Comparison of ENCODE assay signal across 15 cellular contexts in the genomic region with DNA sequence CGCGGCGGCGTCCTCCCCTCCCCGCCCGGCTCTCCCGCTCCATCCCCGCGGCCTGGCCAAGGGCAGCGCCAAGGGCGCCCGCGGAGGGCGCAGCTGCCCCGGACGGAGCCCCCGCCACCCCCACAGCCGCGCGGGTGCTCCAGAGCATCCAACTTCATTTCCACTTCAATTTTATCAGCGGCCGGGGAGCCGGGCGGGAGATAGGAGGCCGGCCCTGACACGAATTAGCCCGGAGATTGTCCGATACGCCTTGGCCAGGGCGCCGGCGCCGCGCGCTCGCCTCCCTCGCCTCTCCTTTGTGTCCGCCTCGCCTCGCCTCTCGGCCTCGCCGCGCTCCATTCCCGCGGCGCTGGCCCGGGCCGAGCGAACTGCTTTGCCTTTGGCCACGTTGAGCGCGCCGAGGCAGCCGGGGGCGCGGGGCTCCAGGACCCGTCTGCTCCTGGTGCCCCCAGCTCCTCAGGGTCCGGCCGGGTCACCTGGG.
DNase-seq lines count a peak whose midpoint lies in the region; ATAC-seq and TF ChIP-seq lines count a peak whose summit lies in the region.
"Had no signal": no experiment of that assay in that cellular context is flagged by ENCODE, and none has a peak within 500 bp of the region (broad histone marks: within the 10 kb centered on the region; RNA-seq: fewer than 3 reads in every experiment).

No MANE protein-coding gene starts in this region.

- H2AK5ac ChIP-seq in neuronal stem cell (ENCODE audit: low read depth, low read length): peak overlapping the region; percentile 20

- WGBS in neuronal stem cell (ENCODE audit: extremely low coverage in 2 of 2, insufficient read length in 2 of 2, insufficient replicate concordance in 1 of 2), 2 donors: no CpG with 5 or more reads among the region's 60 CpGs

- H3K27me3 ChIP-seq in neuronal stem cell (ENCODE audit: control insufficient read depth in 3 of 3, insufficient read depth in 3 of 3, low read depth in 1 of 3, low read length in 3 of 3): peaks cover 7 to 69% (median 27%) of the 10 kb centered on the region in 3 experiments
- H3K27me3 ChIP-seq in uterus: peaks cover 0 to 13% of the 10 kb centered on the region in 2 donors

- peak overlapping the region; percentile 86 for H3K18ac ChIP-seq in neuronal stem cell (ENCODE audit: low read length)

- no peak overlapping the region for H2BK120ac ChIP-seq in neuronal stem cell (ENCODE audit: low read depth, low read length)

- H3K27ac ChIP-seq in neuronal stem cell (replicated peaks; ENCODE audit: low read length) (no peak overlapping the region), uterus (no peak overlapping the region)
- H3K27ac ChIP-seq: HL-60, lower lobe of right lung, SJCRH30 had no signal

- H3K79me1 ChIP-seq in neuronal stem cell (ENCODE audit: low read depth, low read length): no peaks in the 10 kb centered on the region

- no peaks in the 10 kb centered on the region for H3K36me3 ChIP-seq in neuronal stem cell (replicated peaks in 1 of 2; ENCODE audit: control insufficient read depth in 2 of 2, insufficient read depth in 2 of 2, low read length in 2 of 2)
- H3K36me3 ChIP-seq in uterus: no peaks in the 10 kb centered on the region
- H3K36me3 ChIP-seq: lower lobe of right lung, SJCRH30 had no signal

- DNase-seq in NCI-H1092 treated with DMSO at 0.1 percent for 48 hours (lab: John Stamatoyannopoulos, UW) (peak; percentile 53), NCI-H1092 (lab: John Stamatoyannopoulos, UW) (no peak), NCI-H510A treated with DMSO at 0.1 percent for 48 hours (lab: John Stamatoyannopoulos, UW) (peak; percentile 23), epithelial cell of proximal tubule (ENCODE audit: low read depth) (no peak), neuronal stem cell (ENCODE audit: low spot score) (peak; percentile 54), uterus (no peak)
- DNase-seq: activated CD4-positive, alpha-beta memory T cell treated with anti-CD3 and anti-CD28 coated beads, Interleukin-2, amount 10 ng/mL, durations not matched to agents 7 days and 5 days; GDM1; lower lobe of right lung; NCI-H2029; SJCRH30; small intestine had no signal

- no peak for TF ChIP-seq POLR2A in uterus (IDR thresholded peaks at IDR 0.05)

- intact Hi-C loops in uterus (cut with DNase I; ENCODE audit: low total_unique reads): no loop called here

- H4K91ac ChIP-seq in neuronal stem cell (ENCODE audit: low read depth, low read length, poor library complexity): peak overlapping the region; percentile 68

- no peak for TF ChIP-seq CTCF in epithelial cell of proximal tubule (conservative IDR thresholded peaks at IDR 0.05; ENCODE audit: low read depth, low read length)
- no peak for TF ChIP-seq CTCF in uterus (IDR thresholded peaks at IDR 0.05)

- H3K4me3 ChIP-seq in epithelial cell of proximal tubule (ENCODE audit: low read depth, low read length): peak overlapping the region; percentile 28
- H3K4me3 ChIP-seq in neuronal stem cell (ENCODE audit: low read length in 2 of 2): peak overlapping the region; percentile 32 to 76
- H3K4me3 ChIP-seq in uterus: no peak overlapping the region
- H3K4me3 ChIP-seq: lower lobe of right lung, SJCRH30 had no signal

- H3K4ac ChIP-seq in neuronal stem cell (ENCODE audit: low read length): no peak overlapping the region

- peak overlapping the region; percentile 86 for H3K4me2 ChIP-seq in neuronal stem cell (ENCODE audit: insufficient read depth, low read length, poor library complexity, severe bottlenecking)

- H3K4me1 ChIP-seq in neuronal stem cell (ENCODE audit: control insufficient read depth in 2 of 2, insufficient read depth in 1 of 2, low read depth in 1 of 2, low read length in 2 of 2): peaks cover 7 to 15% of the 10 kb centered on the region in 2 donors
- peaks cover 0 to 6% of the 10 kb centered on the region in 2 donors for H3K4me1 ChIP-seq in uterus
- H3K4me1 ChIP-seq: lower lobe of right lung, SJCRH30 had no signal

- H2AFZ ChIP-seq in neuronal stem cell (ENCODE audit: low read length): peak overlapping the region; percentile 98

- H3K9me3 ChIP-seq in neuronal stem cell (replicated peaks in 1 of 2; ENCODE audit: control insufficient read depth in 2 of 2, insufficient read depth in 1 of 2, low read depth in 1 of 2, low read length in 2 of 2) (no peaks in the 10 kb centered on the region), uterus (no peaks in the 10 kb centered on the region)
- H3K9me3 ChIP-seq: lower lobe of right lung, SJCRH30 had no signal

- no peak overlapping the region for H2BK5ac ChIP-seq in neuronal stem cell (ENCODE audit: low read length)

- no peak overlapping the region for H3K14ac ChIP-seq in neuronal stem cell (ENCODE audit: low read length)

- no peak overlapping the region for H2BK12ac ChIP-seq in neuronal stem cell (ENCODE audit: low read length)

- H3K23ac ChIP-seq in neuronal stem cell (ENCODE audit: low read depth, low read length, poor library complexity): peak overlapping the region; percentile 0

- no peak for ATAC-seq in HG02970 (IDR thresholded peaks at IDR 0.05; ENCODE audit: low FRiP score, unreplicated experiment)
- no peak for ATAC-seq in HG02642 (IDR thresholded peaks at IDR 0.05; ENCODE audit: poor library complexity, unreplicated experiment)
- ATAC-seq: lower lobe of right lung had no signal

- H2BK15ac ChIP-seq in neuronal stem cell (ENCODE audit: low read length): peak overlapping the region; percentile 90

- H4K8ac ChIP-seq in neuronal stem cell (ENCODE audit: low read depth, low read length): no peak overlapping the region

- H3K9ac ChIP-seq in neuronal stem cell (ENCODE audit: low read depth, low read length, poor library complexity): peak overlapping the region; percentile 75

Comparison
In these comparisons a context has a peak if more than half of its experiments do, and no peak if none do; other contexts are left out.
1. DNase-seq: peak in NCI-H1092 treated with DMSO at 0.1 percent for 48 hours (single experiment), NCI-H510A treated with DMSO at 0.1 percent for 48 hours (single experiment) and neuronal stem cell (single experiment); none in NCI-H1092 (single experiment), epithelial cell of proximal tubule (single experiment) and uterus (0 of 2).
2. H3K4me3 ChIP-seq: peak in epithelial cell of proximal tubule (single experiment) and neuronal stem cell (2 of 2); none in uterus (0 of 2).